17 cellular contexts compared by ENCODE assay signal in the genomic region with DNA sequence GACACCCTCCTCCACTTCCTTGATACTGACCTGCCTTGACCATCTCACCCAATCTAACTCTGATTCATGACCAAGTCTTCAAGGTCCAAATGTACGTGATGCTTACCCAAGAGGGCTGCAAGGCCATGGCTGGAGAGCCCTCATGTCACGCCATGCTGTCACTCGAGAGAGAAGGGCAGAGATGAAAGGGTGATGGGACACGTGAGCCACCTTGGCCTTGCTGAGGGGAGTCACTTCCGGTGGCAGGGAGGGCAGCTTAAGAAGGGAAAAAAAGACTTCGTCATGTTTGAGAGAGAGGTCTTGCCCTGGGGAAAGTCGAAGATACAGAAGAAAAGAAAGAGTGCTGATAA.
"Had no signal": no experiment of that assay in that cellular context is flagged by ENCODE, and none has a peak within 500 bp of the region (broad histone marks: within the 10 kb centered on the region; RNA-seq: fewer than 3 reads in every experiment).

No MANE protein-coding gene starts in this region.

- H3K4me3 Mint-ChIP-seq: activated naive CD4-positive, alpha-beta T cell treated with anti-CD3 and anti-CD28 coated beads for 36 hours; stimulated activated naive B cell treated with anti-CD40 and anti-IgM and Interleukin-4, amounts not matched to agents 10 μg/mL and 1 μg/mL and 100 μg/mL, for 72 hours had no signal

- H3K9me3 Mint-ChIP-seq: activated naive CD4-positive, alpha-beta T cell treated with anti-CD3 and anti-CD28 coated beads for 36 hours; activated T-helper 2 cell treated with anti-CD3 and anti-CD28 coated beads, Interferon-gamma antibody, Interleukin-2, Interleukin-4, amounts not matched to agents 10 μg/mL and 5 μg/mL and 100 μg/mL, durations not matched to agents 14 hours and 24 hours and 36 hours; stimulated activated naive B cell treated with anti-CD40 and anti-IgM and Interleukin-4, amounts not matched to agents 10 μg/mL and 1 μg/mL and 100 μg/mL, for 72 hours had no signal

- H3K36me3 ChIP-seq: cardiac muscle cell, esophagus muscularis mucosa, ovary, tibial nerve, vagina, WERI-Rb-1 had no signal

- DNase-seq: activated CD4-positive, alpha-beta T cell treated with anti-CD3 and anti-CD28 coated beads, Interleukin-2, amount 50 U/mL, for 48 hours; activated naive CD4-positive, alpha-beta T cell treated with anti-CD3 and anti-CD28 coated beads for 36 hours; activated T-cell treated with anti-CD3 and anti-CD28 coated beads, Interleukin-2, amount 50 U/mL, for 1 hour; left colon; midbrain; ovary; stimulated activated CD4-positive, alpha-beta T cell treated with anti-CD3 and anti-CD28 coated beads, Interleukin-12 subunit alpha, Interleukin-12 subunit beta, amount 100 ng/mL, for 4 hours; stimulated activated CD4-positive, alpha-beta T cell treated with anti-CD3 and anti-CD28 coated beads, Interleukin-4, amount 100 ng/mL, for 1 hour; stimulated activated naive B cell treated with anti-CD40 and anti-IgM and Interleukin-4, amounts not matched to agents 10 μg/mL and 1 μg/mL and 100 μg/mL, for 72 hours; WERI-Rb-1 had no signal

- H3K27me3 ChIP-seq: cardiac muscle cell, esophagus muscularis mucosa, ovary, tibial nerve, vagina had no signal

- H3K9me3 ChIP-seq: esophagus muscularis mucosa, ovary, tibial nerve, vagina had no signal

- FAIRE-seq: islet of Langerhans had no signal

- H3K27ac Mint-ChIP-seq: activated naive CD4-positive, alpha-beta T cell treated with anti-CD3 and anti-CD28 coated beads for 36 hours; activated T-helper 2 cell treated with anti-CD3 and anti-CD28 coated beads, Interferon-gamma antibody, Interleukin-2, Interleukin-4, amounts not matched to agents 10 μg/mL and 5 μg/mL and 100 μg/mL, durations not matched to agents 14 hours and 24 hours and 36 hours; stimulated activated naive B cell treated with anti-CD40 and anti-IgM and Interleukin-4, amounts not matched to agents 10 μg/mL and 1 μg/mL and 100 μg/mL, for 72 hours had no signal

- H3K27me3 Mint-ChIP-seq: stimulated activated naive B cell treated with anti-CD40 and anti-IgM and Interleukin-4, amounts not matched to agents 10 μg/mL and 1 μg/mL and 100 μg/mL, for 72 hours had no signal

- H3K4me3 ChIP-seq: cardiac muscle cell, esophagus muscularis mucosa, lung, ovary, tibial nerve, vagina had no signal

- H3K27ac ChIP-seq: cardiac muscle cell, esophagus muscularis mucosa, ovary, tibial nerve, vagina, WERI-Rb-1 had no signal
